11 cellular contexts compared by ENCODE assay signal in the genomic region with DNA sequence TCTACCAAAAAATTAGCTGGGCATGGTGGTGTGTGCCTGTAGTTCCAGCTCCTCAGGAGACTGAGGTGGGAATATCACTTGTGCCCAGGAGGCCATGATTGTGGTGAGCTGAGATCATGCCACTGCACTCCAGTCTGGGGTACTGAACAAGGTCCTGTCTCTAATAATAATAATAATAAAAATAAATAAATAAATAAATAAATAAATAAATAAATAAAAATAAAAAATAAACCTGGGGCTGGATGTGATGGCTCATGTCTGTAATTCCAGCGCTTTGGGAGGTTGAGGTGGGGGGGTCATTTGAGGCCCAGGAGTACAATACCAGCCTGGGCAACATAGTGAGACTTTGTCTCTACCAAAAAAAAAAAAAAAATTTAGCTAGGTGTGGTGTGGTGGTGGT.
"Had no signal": no experiment of that assay in that cellular context is flagged by ENCODE, and none has a peak within 500 bp of the region (broad histone marks: within the 10 kb centered on the region; RNA-seq: fewer than 3 reads in every experiment).

No MANE protein-coding gene starts in this region.

- ATAC-seq: GM23338, HCT116 had no signal

- H3K4me1 ChIP-seq: HAP-1 had no signal

- H3K4me3 ChIP-seq: GM23248, GM23338, HAP-1 had no signal

- H3K4me1 Mint-ChIP-seq: GM23338 had no signal

- H3K27ac ChIP-seq: GM23248 had no signal

- H3K27ac Mint-ChIP-seq: GM23338, H9, HFFc6 had no signal

- H3K9me3 ChIP-seq: HAP-1 had no signal

- H3K36me3 ChIP-seq: HAP-1 had no signal

- DNase-seq: GM23248, GOT3, H7, H9, HCEC 1CT, HFFc6 had no signal

- H3K9me3 Mint-ChIP-seq: GM23338, H9, HFFc6 had no signal

- H3K4me3 Mint-ChIP-seq: GM23338, H9, HFFc6 had no signal

- FAIRE-seq: H1, H54 had no signal
